1 cellular context compared by ENCODE assay signal in the genomic region with DNA sequence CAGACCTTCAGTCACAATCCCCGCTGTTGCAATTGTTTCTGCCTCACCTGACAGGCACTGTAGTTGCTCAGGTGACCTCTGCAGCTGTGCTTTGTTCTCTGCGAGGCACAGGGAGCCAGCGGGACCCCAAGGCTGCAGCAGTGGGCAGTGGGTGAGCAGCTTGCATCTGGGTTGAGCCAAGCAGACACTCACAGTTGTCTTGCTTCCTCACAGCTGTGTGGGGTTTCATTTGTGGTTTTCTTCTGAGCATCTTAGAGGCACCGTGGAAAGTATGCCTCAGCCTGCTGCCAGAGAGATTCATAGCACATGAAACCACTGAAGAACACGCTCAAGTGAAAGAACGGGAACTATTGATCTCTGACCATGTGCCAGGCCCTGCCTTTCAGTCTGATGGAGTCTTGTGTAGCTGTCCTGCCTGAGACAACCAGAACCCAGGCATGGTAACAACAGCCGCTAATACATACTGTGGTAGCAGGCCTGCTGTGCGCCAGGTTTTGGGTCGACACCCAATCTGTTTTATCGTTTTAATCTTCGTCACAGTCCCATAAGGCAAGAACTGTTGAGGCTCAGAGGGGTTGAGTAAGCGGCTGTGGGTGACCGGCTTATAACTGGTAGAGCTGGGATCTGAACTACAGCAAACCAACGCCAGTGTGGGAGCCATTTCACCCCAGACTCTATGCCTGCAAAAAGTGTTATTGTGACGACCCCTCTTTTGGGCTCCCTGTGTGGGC.
TF ChIP-seq lines count a peak whose summit lies in the region.

No MANE protein-coding gene starts in this region.

TF ChIP-seq in endothelial cell of umbilical vein, 7 proteins besides CTCF, POLR2A, EP300 and RAD21 (continued from another document):
- TF ChIP-seq, protein P1, sequence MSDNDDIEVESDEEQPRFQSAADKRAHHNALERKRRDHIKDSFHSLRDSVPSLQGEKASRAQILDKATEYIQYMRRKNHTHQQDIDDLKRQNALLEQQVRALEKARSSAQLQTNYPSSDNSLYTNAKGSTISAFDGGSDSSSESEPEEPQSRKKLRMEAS (IDR thresholded peaks at IDR 0.05; ENCODE audit: insufficient read depth, insufficient read length) = no peak
- TF ChIP-seq EZH2 (IDR thresholded peaks at IDR 0.05; ENCODE audit: borderline replicate concordance, low read depth, low read length, severe bottlenecking) (no peak), FOS (IDR thresholded peaks at IDR 0.05; ENCODE audit: borderline replicate concordance, insufficient read depth, low read length) (no peak)
